In genomic region chr14:104986487-104987164, GRCh38 we compare ENCODE assay signal across 8 cellular contexts. TPM values are rescaled to one million over a fixed set of nuclear protein-coding genes. Genes with fewer than 3 reads are reported as not detected.
DNase-seq lines count a peak whose midpoint lies in the region; ATAC-seq and TF ChIP-seq lines count a peak whose summit lies in the region.

No MANE protein-coding gene starts in this region.

- peaks cover 5% of the 10 kb centered on the region for H3K4me1 ChIP-seq in GM23248 (ENCODE audit: insufficient read depth)
- H3K4me1 ChIP-seq in heart right ventricle, result peaks cover 0 to 23% (median 11%) of the 10 kb centered on the region in 9 donors

- DNase-seq in GM23248 (no peak), activated B cell treated with CpG ODN at 0.5 μM for 24 hours (no peak), heart right ventricle (no peak), skeletal muscle cell (ENCODE audit: low read depth) (no peak), SIG-M5 treated with dmso at 0.1 percent for 504 hours (lab: John Stamatoyannopoulos, UW; ENCODE audit: unreplicated experiment) (no peak), GM10248 (ENCODE audit: extremely low spot score) (no peak), cerebellar nuclear complex (lab: John Stamatoyannopoulos, UW) (no peak)

- peaks cover 5% of the 10 kb centered on the region for H3K27me3 Mint-ChIP-seq in activated B cell treated with CpG ODN at 0.5 μM for 24 hours

- WGBS in GM23248 (ENCODE audit: low coverage in 1 of 2, low lambda C conversion rate in 2 of 2, missing lambda C conversion rate in 2 of 2), 2 experiments, result 66 to 67% methylated on average over 16 to 18 of the region's 19 CpGs
- 56 to 59% methylated on average over 19 of the region's 19 CpGs for WGBS in heart right ventricle, 2 donors

- intact Hi-C loops in activated B cell treated with CpG ODN at 0.5 μM for 24 hours (cut with micrococcal nuclease) (loop anchor here (5.0 kb wide), 1 partner anchor 506 kb away; the partner anchor contains the start of gene TEDC1), heart right ventricle (cut with DNase I) (loop anchor here in 1 of 10 donors (5.0 kb wide), 1 partner anchor 36 kb away; the partner anchor contains the start of gene CDCA4)

- POLR2A ChIA-PET in activated B cell treated with CpG ODN at 0.5 μM for 24 hours (lab: Charles Lee), result interaction anchor here (1.2 to 1.8 kb wide), 2 partner anchors 11 to 34 kb away, joined by 3 to 20 read pairs; partner anchors contain the start of gene CDCA4
- POLR2A ChIA-PET in GM10248 (lab: Yijun Ruan, JAX), result no interaction called here

- no peaks in the 10 kb centered on the region for H3K79me2 ChIP-seq in GM23248 (ENCODE audit: insufficient read depth)

- peak overlapping the region; percentile 70 for H3K4me2 ChIP-seq in GM23248 (ENCODE audit: unreplicated experiment)

- H4K20me1 ChIP-seq in GM23248 (ENCODE audit: insufficient read depth), result no peaks in the 10 kb centered on the region

- ATAC-seq in activated B cell treated with CpG ODN at 0.5 μM for 24 hours (ENCODE audit: low read depth) (no peak), heart right ventricle (no peak), GM18861 (IDR thresholded peaks at IDR 0.05; ENCODE audit: unreplicated experiment) (no peak)

- CTCF ChIA-PET in activated B cell treated with CpG ODN at 0.5 μM for 24 hours (lab: Charles Lee) (no interaction called here), GM10248 (lab: Yijun Ruan, JAX) (interaction anchor here (1.0 to 1.5 kb wide), 2 partner anchors 27 to 100 kb away, joined by 3 to 4 read pairs; no protein-coding TSS in a partner anchor)

- H3K9me3 Mint-ChIP-seq in activated B cell treated with CpG ODN at 0.5 μM for 24 hours, result no peaks in the 10 kb centered on the region

- H3K27me3 ChIP-seq in GM23248 (replicated peaks; ENCODE audit: insufficient read depth) (no peaks in the 10 kb centered on the region), heart right ventricle (no peaks in the 10 kb centered on the region)

- no peak overlapping the region; the same call in 1 of the 2 replicates for H2AFZ ChIP-seq in GM23248

- peak overlapping the region; percentile 81 for H3K4me3 ChIP-seq in GM23248
- H3K4me3 ChIP-seq in heart right ventricle, result peak overlapping the region; percentile 59 to 98 (median 89)
- peak overlapping the region; percentile 79 for H3K4me3 ChIP-seq in skeletal muscle cell (ENCODE audit: low read depth, low read length)

- peaks cover 11% of the 10 kb centered on the region for H3K4me1 Mint-ChIP-seq in activated B cell treated with CpG ODN at 0.5 μM for 24 hours

- no peaks in the 10 kb centered on the region for H3F3A ChIP-seq in GM23248 (ENCODE audit: insufficient read depth)

- H3K36me3 Mint-ChIP-seq in activated B cell treated with CpG ODN at 0.5 μM for 24 hours (ENCODE audit: low read depth), result no peaks in the 10 kb centered on the region

- TF ChIP-seq CTCF in activated B cell treated with CpG ODN at 0.5 μM for 24 hours (IDR thresholded peaks at IDR 0.05) (no peak), heart right ventricle (IDR thresholded peaks at IDR 0.05) (no peak), GM10248 (IDR thresholded peaks at IDR 0.05; ENCODE audit: control extremely low read depth, extremely low read depth, low read depth, missing control alignments) (no peak)

- in situ Hi-C loops in GM23248 (cut with MboI), result no loop called here

- peak overlapping the region; percentile 92 for H3K9ac ChIP-seq in GM23248

- H3K27ac Mint-ChIP-seq in activated B cell treated with CpG ODN at 0.5 μM for 24 hours, result no peak overlapping the region

- H3K9me2 ChIP-seq in GM23248 (ENCODE audit: insufficient read depth), result no peaks in the 10 kb centered on the region

- H3K27ac ChIP-seq in GM23248 (peak overlapping the region; percentile 78; the same call in 1 of the 2 replicates), heart right ventricle (peak overlapping the region in 3 of 10 donors; percentile 74 to 82 (median 82))

- no peaks in the 10 kb centered on the region for H3K36me3 ChIP-seq in GM23248 (ENCODE audit: low read depth)
- H3K36me3 ChIP-seq in heart right ventricle, result peaks cover 0 to 4% (median 0%) of the 10 kb centered on the region in 9 donors

- peak overlapping the region; percentile 70 for H3K4me3 Mint-ChIP-seq in activated B cell treated with CpG ODN at 0.5 μM for 24 hours

- H3K9me3 ChIP-seq in GM23248 (ENCODE audit: low read depth), result no peaks in the 10 kb centered on the region
- H3K9me3 ChIP-seq in heart right ventricle, result no peaks in the 10 kb centered on the region

RNA-seq across cellular contexts. Expression of gene CLBA1, which starts 1.0 kb away (rescaled TPM):
- 10.4 and 13.5 TPM in 2 replicates for total RNA-seq in GM23248 (2014; rRNA removed; shearing (Covaris generic))
- polyA plus RNA-seq in GM23248 (2016; fragmentation: Nextera tagmentation; extraction: Ambion mirVana), result 7.7 and 11.5 TPM in 2 replicates
- total RNA-seq in activated B cell treated with CpG ODN at 0.5 μM for 24 hours, result 2.7 and 3.9 TPM in 2 replicates
- 1 to 10 TPM; 1.2 to 3.1 (median 2.4) TPM for total RNA-seq in heart right ventricle
- 1 to 10 TPM; 2.9 to 3.5 TPM for polyA plus RNA-seq in heart right ventricle

RNA-seq across cellular contexts. Expression of gene AHNAK2, which starts 8.5 kb away (rescaled TPM):
- 58.0 and 64.9 TPM in 2 replicates for total RNA-seq in GM23248 (2014; rRNA removed; shearing (Covaris generic))
- polyA plus RNA-seq in GM23248 (2016; fragmentation: Nextera tagmentation; extraction: Ambion mirVana), result 38.3 and 38.9 TPM in 2 replicates
- total RNA-seq in activated B cell treated with CpG ODN at 0.5 μM for 24 hours, result not detected in 2 replicates
- 10 to 100 TPM in 1 of 10 donors, 1 to 10 TPM in 9; 1.1 to 29.5 (median 2.6) TPM for total RNA-seq in heart right ventricle
- 1 to 10 TPM; 3.5 to 4.0 TPM for polyA plus RNA-seq in heart right ventricle

RNA-seq across cellular contexts. Expression of gene CDCA4, which starts 34.3 kb away (rescaled TPM):
- 25.5 and 27.5 TPM in 2 replicates for total RNA-seq in GM23248 (2014; rRNA removed; shearing (Covaris generic))
- polyA plus RNA-seq in GM23248 (2016; fragmentation: Nextera tagmentation; extraction: Ambion mirVana), result 24.0 and 26.8 TPM in 2 replicates
- 11.7 and 13.6 TPM in 2 replicates for total RNA-seq in activated B cell treated with CpG ODN at 0.5 μM for 24 hours
- total RNA-seq in heart right ventricle, result 1 to 10 TPM; 1.5 to 6.4 (median 2.0) TPM
- 1 to 10 TPM; 2.7 to 3.2 TPM for polyA plus RNA-seq in heart right ventricle
